1 cellular context compared by ENCODE assay signal in the genomic region with DNA sequence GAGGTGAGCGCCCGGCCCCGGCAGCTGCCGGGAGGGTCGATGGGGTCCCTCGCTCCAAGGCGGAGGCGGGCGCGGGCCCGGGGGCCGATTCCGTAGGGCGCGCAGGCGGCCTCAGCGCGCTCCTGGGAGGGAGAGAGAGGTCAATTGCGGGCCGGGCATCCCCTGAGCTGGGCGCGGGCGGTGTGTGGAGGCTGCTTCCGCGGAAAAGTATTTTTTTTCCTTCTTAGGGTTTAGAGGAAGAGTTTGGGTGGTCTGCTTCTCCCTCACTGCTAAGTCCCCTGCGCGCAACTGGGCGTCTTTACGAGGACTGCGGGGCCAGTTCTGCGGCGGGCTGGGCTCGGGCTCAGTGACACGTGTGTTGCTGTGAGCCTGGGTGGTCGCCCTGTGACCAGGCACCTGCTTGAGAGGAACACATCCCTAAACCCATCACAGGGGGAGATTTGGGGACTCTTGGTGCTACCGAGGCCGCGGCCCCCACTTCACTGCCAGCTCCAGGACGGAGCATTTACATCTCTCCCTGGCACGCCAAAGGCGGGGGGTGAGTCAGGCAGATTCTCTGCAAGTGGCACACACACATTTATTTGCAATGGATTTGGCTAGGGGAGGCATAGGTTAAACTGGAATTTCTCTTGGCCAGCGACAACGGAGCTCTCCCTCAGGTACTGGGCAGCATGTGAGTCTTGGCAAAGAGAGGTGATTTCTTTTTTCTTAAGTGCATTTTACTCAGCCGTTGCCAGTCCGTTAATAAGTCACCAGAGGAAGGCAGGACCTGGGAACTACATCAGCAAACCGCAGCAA.
TF ChIP-seq lines count a peak whose summit lies in the region.

No MANE protein-coding gene starts in this region.

TF ChIP-seq in GM23338, 12 proteins besides CTCF, POLR2A, EP300 and RAD21 (continued from another document):
- TF ChIP-seq, protein P1, sequence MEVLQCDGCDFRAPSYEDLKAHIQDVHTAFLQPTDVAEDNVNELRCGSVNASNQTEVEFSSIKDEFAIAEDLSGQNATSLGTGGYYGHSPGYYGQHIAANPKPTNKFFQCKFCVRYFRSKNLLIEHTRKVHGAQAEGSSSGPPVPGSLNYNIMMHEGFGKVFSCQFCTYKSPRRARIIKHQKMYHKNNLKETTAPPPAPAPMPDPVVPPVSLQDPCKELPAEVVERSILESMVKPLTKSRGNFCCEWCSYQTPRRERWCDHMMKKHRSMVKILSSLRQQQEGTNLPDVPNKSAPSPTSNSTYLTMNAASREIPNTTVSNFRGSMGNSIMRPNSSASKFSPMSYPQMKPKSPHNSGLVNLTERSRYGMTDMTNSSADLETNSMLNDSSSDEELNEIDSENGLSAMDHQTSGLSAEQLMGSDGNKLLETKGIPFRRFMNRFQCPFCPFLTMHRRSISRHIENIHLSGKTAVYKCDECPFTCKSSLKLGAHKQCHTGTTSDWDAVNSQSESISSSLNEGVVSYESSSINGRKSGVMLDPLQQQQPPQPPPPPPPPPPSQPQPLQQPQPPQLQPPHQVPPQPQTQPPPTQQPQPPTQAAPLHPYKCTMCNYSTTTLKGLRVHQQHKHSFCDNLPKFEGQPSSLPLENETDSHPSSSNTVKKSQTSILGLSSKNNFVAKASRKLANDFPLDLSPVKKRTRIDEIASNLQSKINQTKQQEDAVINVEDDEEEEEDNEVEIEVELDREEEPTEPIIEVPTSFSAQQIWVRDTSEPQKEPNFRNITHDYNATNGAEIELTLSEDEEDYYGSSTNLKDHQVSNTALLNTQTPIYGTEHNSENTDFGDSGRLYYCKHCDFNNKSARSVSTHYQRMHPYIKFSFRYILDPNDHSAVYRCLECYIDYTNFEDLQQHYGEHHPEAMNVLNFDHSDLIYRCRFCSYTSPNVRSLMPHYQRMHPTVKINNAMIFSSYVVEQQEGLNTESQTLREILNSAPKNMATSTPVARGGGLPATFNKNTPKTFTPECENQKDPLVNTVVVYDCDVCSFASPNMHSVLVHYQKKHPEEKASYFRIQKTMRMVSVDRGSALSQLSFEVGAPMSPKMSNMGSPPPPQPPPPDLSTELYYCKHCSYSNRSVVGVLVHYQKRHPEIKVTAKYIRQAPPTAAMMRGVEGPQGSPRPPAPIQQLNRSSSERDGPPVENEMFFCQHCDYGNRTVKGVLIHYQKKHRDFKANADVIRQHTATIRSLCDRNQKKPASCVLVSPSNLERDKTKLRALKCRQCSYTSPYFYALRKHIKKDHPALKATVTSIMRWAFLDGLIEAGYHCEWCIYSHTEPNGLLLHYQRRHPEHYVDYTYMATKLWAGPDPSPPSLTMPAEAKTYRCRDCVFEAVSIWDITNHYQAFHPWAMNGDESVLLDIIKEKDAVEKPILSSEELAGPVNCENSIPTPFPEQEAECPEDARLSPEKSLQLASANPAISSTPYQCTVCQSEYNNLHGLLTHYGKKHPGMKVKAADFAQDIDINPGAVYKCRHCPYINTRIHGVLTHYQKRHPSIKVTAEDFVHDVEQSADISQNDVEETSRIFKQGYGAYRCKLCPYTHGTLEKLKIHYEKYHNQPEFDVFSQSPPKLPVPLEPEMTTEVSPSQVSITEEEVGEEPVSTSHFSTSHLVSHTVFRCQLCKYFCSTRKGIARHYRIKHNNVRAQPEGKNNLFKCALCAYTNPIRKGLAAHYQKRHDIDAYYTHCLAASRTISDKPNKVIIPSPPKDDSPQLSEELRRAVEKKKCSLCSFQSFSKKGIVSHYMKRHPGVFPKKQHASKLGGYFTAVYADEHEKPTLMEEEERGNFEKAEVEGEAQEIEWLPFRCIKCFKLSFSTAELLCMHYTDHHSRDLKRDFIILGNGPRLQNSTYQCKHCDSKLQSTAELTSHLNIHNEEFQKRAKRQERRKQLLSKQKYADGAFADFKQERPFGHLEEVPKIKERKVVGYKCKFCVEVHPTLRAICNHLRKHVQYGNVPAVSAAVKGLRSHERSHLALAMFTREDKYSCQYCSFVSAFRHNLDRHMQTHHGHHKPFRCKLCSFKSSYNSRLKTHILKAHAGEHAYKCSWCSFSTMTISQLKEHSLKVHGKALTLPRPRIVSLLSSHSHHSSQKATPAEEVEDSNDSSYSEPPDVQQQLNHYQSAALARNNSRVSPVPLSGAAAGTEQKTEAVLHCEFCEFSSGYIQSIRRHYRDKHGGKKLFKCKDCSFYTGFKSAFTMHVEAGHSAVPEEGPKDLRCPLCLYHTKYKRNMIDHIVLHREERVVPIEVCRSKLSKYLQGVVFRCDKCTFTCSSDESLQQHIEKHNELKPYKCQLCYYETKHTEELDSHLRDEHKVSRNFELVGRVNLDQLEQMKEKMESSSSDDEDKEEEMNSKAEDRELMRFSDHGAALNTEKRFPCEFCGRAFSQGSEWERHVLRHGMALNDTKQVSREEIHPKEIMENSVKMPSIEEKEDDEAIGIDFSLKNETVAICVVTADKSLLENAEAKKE (CRISPR knock-in tag; IDR thresholded peaks at IDR 0.05), result no peak
- TF ChIP-seq, protein P2, sequence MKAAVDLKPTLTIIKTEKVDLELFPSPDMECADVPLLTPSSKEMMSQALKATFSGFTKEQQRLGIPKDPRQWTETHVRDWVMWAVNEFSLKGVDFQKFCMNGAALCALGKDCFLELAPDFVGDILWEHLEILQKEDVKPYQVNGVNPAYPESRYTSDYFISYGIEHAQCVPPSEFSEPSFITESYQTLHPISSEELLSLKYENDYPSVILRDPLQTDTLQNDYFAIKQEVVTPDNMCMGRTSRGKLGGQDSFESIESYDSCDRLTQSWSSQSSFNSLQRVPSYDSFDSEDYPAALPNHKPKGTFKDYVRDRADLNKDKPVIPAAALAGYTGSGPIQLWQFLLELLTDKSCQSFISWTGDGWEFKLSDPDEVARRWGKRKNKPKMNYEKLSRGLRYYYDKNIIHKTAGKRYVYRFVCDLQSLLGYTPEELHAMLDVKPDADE (IDR thresholded peaks at IDR 0.05), result no peak
- TF ChIP-seq JUNB (IDR thresholded peaks at IDR 0.05; ENCODE audit: unreplicated experiment), result no peak
- TF ChIP-seq ZNF331 (CRISPR knock-in tag; IDR thresholded peaks at IDR 0.05; ENCODE audit: low read depth), result no peak
- TF ChIP-seq STAT1 (IDR thresholded peaks at IDR 0.05; ENCODE audit: unreplicated experiment), result no peak
- TF ChIP-seq NANOG (IDR thresholded peaks at IDR 0.05; ENCODE audit: borderline replicate concordance), result no peak
